Comparison of ENCODE assay signal across 10 cellular contexts in genomic region chr22:46854125-46854870, GRCh38.
DNase-seq lines count a peak whose midpoint lies in the region; ATAC-seq and TF ChIP-seq lines count a peak whose summit lies in the region.
"Had no signal": no experiment of that assay in that cellular context is flagged by ENCODE, and none has a peak within 500 bp of the region (broad histone marks: within the 10 kb centered on the region; RNA-seq: fewer than 3 reads in every experiment).

No MANE protein-coding gene starts in this region.

- DNase-seq in CD14-positive monocyte (ENCODE audit: low spot score): peak; percentile 91
- DNase-seq in Right ventricle myocardium superior: peak; percentile 59
- DNase-seq in naive thymus-derived CD8-positive, alpha-beta T cell: no peak
- no peak for DNase-seq in NCI-H2107 treated with DMSO at 0.1 percent for 48 hours (lab: John Stamatoyannopoulos, UW; ENCODE audit: unreplicated experiment)
- no peak for DNase-seq in activated CD4-positive, alpha-beta T cell treated with anti-CD3 and anti-CD28 coated beads for 4 hours
- no peak for DNase-seq in NCI-H526 (lab: John Stamatoyannopoulos, UW)
- DNase-seq: activated CD8-positive, alpha-beta memory T cell treated with anti-CD3 and anti-CD28 coated beads, Interleukin-2, amount 50 U/mL, for 4 hours; NCI-H2081 treated with DMSO at 0.1 percent for 48 hours had no signal

- ATAC-seq in Right ventricle myocardium superior (ENCODE audit: poor library complexity) (peak; percentile 85), GM21526 (IDR thresholded peaks at IDR 0.05; ENCODE audit: low FRiP score, unreplicated experiment) (no peak)
- no peak for ATAC-seq in naive thymus-derived CD8-positive, alpha-beta T cell

- peaks cover 0 to 4% (median 0%) of the 10 kb centered on the region in 3 donors for H3K27me3 Mint-ChIP-seq in CD14-positive monocyte (ENCODE audit: low read depth in 3 of 3)
- H3K27me3 Mint-ChIP-seq in naive thymus-derived CD8-positive, alpha-beta T cell: no peaks in the 10 kb centered on the region

- POLR2A ChIA-PET in naive thymus-derived CD8-positive, alpha-beta T cell (lab: Charles Lee): no interaction called here

- peak overlapping the region; percentile 28 to 62 for H3K4me3 Mint-ChIP-seq in CD14-positive monocyte
- H3K4me3 Mint-ChIP-seq in naive thymus-derived CD8-positive, alpha-beta T cell: no peak overlapping the region

- H3K27ac Mint-ChIP-seq in CD14-positive monocyte: peak overlapping the region; percentile 93 to 99 (median 97)
- H3K27ac Mint-ChIP-seq in naive thymus-derived CD8-positive, alpha-beta T cell: peak overlapping the region in 6 of 10 donors; percentile 10 to 91 (median 73)

- no peak for TF ChIP-seq CTCF in CD14-positive monocyte (IDR thresholded peaks at IDR 0.05)

- H3K4me1 Mint-ChIP-seq in CD14-positive monocyte: peaks cover 27% of the 10 kb centered on the region
- peaks cover 24 to 62% (median 48%) of the 10 kb centered on the region in 4 donors for H3K4me1 Mint-ChIP-seq in naive thymus-derived CD8-positive, alpha-beta T cell

- H3K9me3 Mint-ChIP-seq in CD14-positive monocyte: peaks cover 5 to 15% (median 10%) of the 10 kb centered on the region in 7 donors
- H3K9me3 Mint-ChIP-seq in naive thymus-derived CD8-positive, alpha-beta T cell: no peaks in the 10 kb centered on the region

- intact Hi-C loops in CD14-positive monocyte (cut with micrococcal nuclease) (no loop called here), Right ventricle myocardium superior (cut with DNase I) (no loop called here)

- peaks cover 45 to 55% of the 10 kb centered on the region in 2 donors for H3K36me3 Mint-ChIP-seq in CD14-positive monocyte
- peaks cover 0 to 53% (median 16%) of the 10 kb centered on the region in 3 donors for H3K36me3 Mint-ChIP-seq in naive thymus-derived CD8-positive, alpha-beta T cell

TF ChIP-seq in PFSK-1, 5 proteins besides CTCF, POLR2A, EP300 and RAD21:
- TF ChIP-seq POLR2AphosphoS5 (IDR thresholded peaks at IDR 0.05; ENCODE audit: low read depth, low read length) (peak; percentile 26; the same call in 1 of the 2 replicates), TAF1 (IDR thresholded peaks at IDR 0.05; ENCODE audit: borderline replicate concordance, insufficient read depth, low read length) (no peak), FOXP2 (optimal IDR thresholded peaks at IDR 0.05; ENCODE audit: borderline replicate concordance, extremely low read depth, extremely low read length, insufficient read depth) (peak; percentile 96), SIN3A (IDR thresholded peaks at IDR 0.05; ENCODE audit: borderline replicate concordance, insufficient read depth, low read length) (peak; percentile 60; the same call in 1 of the 2 replicates)
- TF ChIP-seq, protein P1, sequence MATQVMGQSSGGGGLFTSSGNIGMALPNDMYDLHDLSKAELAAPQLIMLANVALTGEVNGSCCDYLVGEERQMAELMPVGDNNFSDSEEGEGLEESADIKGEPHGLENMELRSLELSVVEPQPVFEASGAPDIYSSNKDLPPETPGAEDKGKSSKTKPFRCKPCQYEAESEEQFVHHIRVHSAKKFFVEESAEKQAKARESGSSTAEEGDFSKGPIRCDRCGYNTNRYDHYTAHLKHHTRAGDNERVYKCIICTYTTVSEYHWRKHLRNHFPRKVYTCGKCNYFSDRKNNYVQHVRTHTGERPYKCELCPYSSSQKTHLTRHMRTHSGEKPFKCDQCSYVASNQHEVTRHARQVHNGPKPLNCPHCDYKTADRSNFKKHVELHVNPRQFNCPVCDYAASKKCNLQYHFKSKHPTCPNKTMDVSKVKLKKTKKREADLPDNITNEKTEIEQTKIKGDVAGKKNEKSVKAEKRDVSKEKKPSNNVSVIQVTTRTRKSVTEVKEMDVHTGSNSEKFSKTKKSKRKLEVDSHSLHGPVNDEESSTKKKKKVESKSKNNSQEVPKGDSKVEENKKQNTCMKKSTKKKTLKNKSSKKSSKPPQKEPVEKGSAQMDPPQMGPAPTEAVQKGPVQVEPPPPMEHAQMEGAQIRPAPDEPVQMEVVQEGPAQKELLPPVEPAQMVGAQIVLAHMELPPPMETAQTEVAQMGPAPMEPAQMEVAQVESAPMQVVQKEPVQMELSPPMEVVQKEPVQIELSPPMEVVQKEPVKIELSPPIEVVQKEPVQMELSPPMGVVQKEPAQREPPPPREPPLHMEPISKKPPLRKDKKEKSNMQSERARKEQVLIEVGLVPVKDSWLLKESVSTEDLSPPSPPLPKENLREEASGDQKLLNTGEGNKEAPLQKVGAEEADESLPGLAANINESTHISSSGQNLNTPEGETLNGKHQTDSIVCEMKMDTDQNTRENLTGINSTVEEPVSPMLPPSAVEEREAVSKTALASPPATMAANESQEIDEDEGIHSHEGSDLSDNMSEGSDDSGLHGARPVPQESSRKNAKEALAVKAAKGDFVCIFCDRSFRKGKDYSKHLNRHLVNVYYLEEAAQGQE (IDR thresholded peaks at IDR 0.05; ENCODE audit: insufficient read depth in 1 of 2, low read depth in 2 of 2, low read length in 2 of 2): no peak
TF ChIP-seq in PFSK-1: peak in this region for 3.

Comparison
In these comparisons a context has a peak if more than half of its experiments do, and no peak if none do; other contexts are left out.
1. DNase-seq: peak in CD14-positive monocyte (single experiment) and Right ventricle myocardium superior (single experiment); none in naive thymus-derived CD8-positive, alpha-beta T cell (0 of 10), NCI-H2107 treated with DMSO at 0.1 percent for 48 hours (single experiment), activated CD4-positive, alpha-beta T cell treated with anti-CD3 and anti-CD28 coated beads for 4 hours (0 of 2) and NCI-H526 (0 of 2).
2. H3K4me3 Mint-ChIP-seq: peak in CD14-positive monocyte (2 of 2); none in naive thymus-derived CD8-positive, alpha-beta T cell (0 of 10).